ENCODE assay signal across 23 cellular contexts in genomic region chr10:30831401-30831800, GRCh38.
DNase-seq lines count a peak whose midpoint lies in the region; ATAC-seq and TF ChIP-seq lines count a peak whose summit lies in the region.
"Had no signal": no experiment of that assay in that cellular context is flagged by ENCODE, and none has a peak within 500 bp of the region (broad histone marks: within the 10 kb centered on the region; RNA-seq: fewer than 3 reads in every experiment).

No MANE protein-coding gene starts in this region.

- no peak for TF ChIP-seq POLR2A in uterus (IDR thresholded peaks at IDR 0.05)
- TF ChIP-seq POLR2A in right lobe of liver (IDR thresholded peaks at IDR 0.05), result no peak

- no peaks in the 10 kb centered on the region for H3K36me3 ChIP-seq in uterus
- H3K36me3 ChIP-seq in right lobe of liver, result no peaks in the 10 kb centered on the region
- H3K36me3 ChIP-seq: SJCRH30 had no signal

- H3K36me3 Mint-ChIP-seq in nephron (ENCODE audit: low read depth) (no peaks in the 10 kb centered on the region), CD14-positive monocyte (peaks cover 16 to 20% of the 10 kb centered on the region in 2 donors)
- H3K36me3 Mint-ChIP-seq: CD4-positive, CD25-positive, alpha-beta regulatory T cell had no signal

- H3K27ac Mint-ChIP-seq in nephron (peak overlapping the region; percentile 29 to 85 (median 64)), CD14-positive monocyte (peak overlapping the region in 1 of 7 donors; percentile 68)
- H3K27ac Mint-ChIP-seq: B cell; CD4-positive, CD25-positive, alpha-beta regulatory T cell; HFFc6 had no signal

- in situ Hi-C loops in SK-MEL-5 (cut with HindIII; ENCODE audit: low pct_unique_long_range_greater_than_20kb, low sequenced_read_pairs), result no loop called here

- H3K9me3 ChIP-seq in uterus (no peaks in the 10 kb centered on the region), right lobe of liver (no peaks in the 10 kb centered on the region)

- H3K4me3 Mint-ChIP-seq in nephron (no peak overlapping the region), CD14-positive monocyte (no peak overlapping the region)
- H3K4me3 Mint-ChIP-seq: B cell; CD4-positive, CD25-positive, alpha-beta regulatory T cell; HFFc6 had no signal

- 80% methylated on average over 4 of the region's 5 CpGs for WGBS in right lobe of liver (ENCODE audit: insufficient coverage, low coverage, low lambda C conversion rate, missing lambda C conversion rate)

- H3K4me1 Mint-ChIP-seq in nephron, result peaks cover 88% of the 10 kb centered on the region
- peaks cover 2% of the 10 kb centered on the region for H3K4me1 Mint-ChIP-seq in CD14-positive monocyte
- H3K4me1 Mint-ChIP-seq: B cell; CD4-positive, CD25-positive, alpha-beta regulatory T cell had no signal

- H3K27me3 ChIP-seq in uterus (no peaks in the 10 kb centered on the region), right lobe of liver (no peaks in the 10 kb centered on the region)
- H3K27me3 ChIP-seq: SJCRH30 had no signal

- H3K9me3 Mint-ChIP-seq in nephron (no peaks in the 10 kb centered on the region), CD14-positive monocyte (peaks cover 0 to 5% (median 2%) of the 10 kb centered on the region in 7 donors)
- H3K9me3 Mint-ChIP-seq: HFFc6 had no signal

- H3K4me1 ChIP-seq in uterus (peaks cover 4 to 5% of the 10 kb centered on the region in 2 donors), right lobe of liver (no peaks in the 10 kb centered on the region)

- H3K27ac ChIP-seq in uterus (peak overlapping the region; percentile 33 to 69), right lobe of liver (no peak overlapping the region)
- H3K27ac ChIP-seq: 22Rv1, KMS-11, SJCRH30 had no signal

- TF ChIP-seq CTCF in nephron (IDR thresholded peaks at IDR 0.05; ENCODE audit: unreplicated experiment in 3 of 3) (no peak), uterus (IDR thresholded peaks at IDR 0.05) (no peak), right lobe of liver (IDR thresholded peaks at IDR 0.05) (no peak), CD14-positive monocyte (IDR thresholded peaks at IDR 0.05) (no peak)

- H3K27me3 Mint-ChIP-seq in nephron (ENCODE audit: low read depth) (no peaks in the 10 kb centered on the region), CD14-positive monocyte (ENCODE audit: low read depth in 3 of 3) (no peaks in the 10 kb centered on the region)
- H3K27me3 Mint-ChIP-seq: B cell had no signal

- DNase-seq in NCI-H1417 (lab: John Stamatoyannopoulos, UW) (peak in 2 of 3 experiments; percentile 15 to 39), NCI-H1417 treated with DMSO at 0.1 percent for 48 hours (lab: John Stamatoyannopoulos, UW) (no peak), SK-MEL-5 (ENCODE audit: low read depth, low spot score) (peak; percentile 1), uterus (no peak), right lobe of liver (no peak), CD14-positive monocyte (ENCODE audit: low spot score) (no peak), islet precursor cell (no peak)
- DNase-seq: CD4-positive, CD25-positive, alpha-beta regulatory T cell; COR-L47; DMS 273 treated with DMSO at 0.1 percent for 48 hours; H7; HFFc6; MV-4-11; NCI-H1436 treated with DMSO at 0.1 percent for 48 hours; NCI-H2029; NCI-H446 treated with DMSO at 0.1 percent for 48 hours; NCI-H774; PC-3; SJCRH30 had no signal

- H3K4me3 ChIP-seq in uterus (no peak overlapping the region), right lobe of liver (no peak overlapping the region)
- H3K4me3 ChIP-seq: SJCRH30 had no signal

- intact Hi-C loops in uterus (cut with DNase I; ENCODE audit: low total_unique reads), result no loop called here
- intact Hi-C loops in right lobe of liver (cut with DNase I), result no loop called here
- intact Hi-C loops in CD14-positive monocyte (cut with micrococcal nuclease), result no loop called here

- no peak for ATAC-seq in right lobe of liver
- ATAC-seq: PC-3 had no signal

Comparison
In these comparisons a context has a peak if more than half of its experiments do, and no peak if none do; other contexts are left out.
1. DNase-seq: peak in NCI-H1417 (2 of 3) and SK-MEL-5 (single experiment); none in NCI-H1417 treated with DMSO at 0.1 percent for 48 hours (single experiment), uterus (0 of 2), right lobe of liver (0 of 3), CD14-positive monocyte (single experiment) and islet precursor cell (single experiment).
2. H3K27ac ChIP-seq: peak in uterus (2 of 2); none in right lobe of liver (0 of 3).